8 cellular contexts compared by ENCODE assay signal in the genomic region with DNA sequence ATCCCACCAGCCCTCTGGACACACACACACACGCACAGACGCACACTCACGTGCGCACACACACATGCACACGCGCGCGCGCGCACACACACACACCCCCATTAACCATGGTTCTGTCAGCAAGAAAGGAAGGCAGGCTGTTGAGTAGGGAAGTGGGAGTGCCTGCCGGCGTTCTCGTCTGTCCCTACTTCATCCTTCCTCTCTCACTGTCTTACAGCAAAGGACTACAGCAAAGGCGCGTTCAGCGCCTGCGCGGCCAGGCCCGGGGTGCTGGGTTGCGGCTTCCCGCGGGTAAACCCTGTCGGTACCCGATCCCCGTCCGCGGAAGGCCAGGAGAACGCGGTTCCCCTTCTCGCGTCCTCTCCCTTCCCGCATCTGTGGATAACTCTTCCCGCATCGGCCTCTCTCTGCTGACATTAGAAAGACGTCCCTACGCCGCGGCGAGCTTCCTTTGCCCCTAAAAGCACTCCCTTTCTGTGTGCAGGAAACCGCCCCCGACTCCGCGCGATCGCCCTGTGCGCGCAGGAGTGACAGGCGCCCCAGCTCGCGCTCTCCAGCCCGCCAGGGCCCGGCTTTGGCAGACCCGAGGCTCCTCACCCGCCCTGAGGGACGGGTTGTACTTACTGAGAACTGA.
DNase-seq lines count a peak whose midpoint lies in the region; ATAC-seq and TF ChIP-seq lines count a peak whose summit lies in the region.

No MANE protein-coding gene starts in this region.

- TF ChIP-seq POLR2A in NB4 (IDR thresholded peaks at IDR 0.05; ENCODE audit: extremely low read depth, insufficient read length): no peak
- TF ChIP-seq POLR2A in sigmoid colon (IDR thresholded peaks at IDR 0.05): no peak

- H3K36me3 ChIP-seq in hepatocyte (replicated peaks; ENCODE audit: insufficient read depth, low read depth): no peaks in the 10 kb centered on the region
- H3K36me3 ChIP-seq in sigmoid colon: no peaks in the 10 kb centered on the region

- ATAC-seq in GM21381 (IDR thresholded peaks at IDR 0.05; ENCODE audit: unreplicated experiment) (no peak), HG03342 (IDR thresholded peaks at IDR 0.05; ENCODE audit: unreplicated experiment) (no peak)

- no peaks in the 10 kb centered on the region for H4K20me1 ChIP-seq in hepatocyte (ENCODE audit: insufficient read depth, poor library complexity, severe bottlenecking)

- H3K9me3 ChIP-seq in hepatocyte (ENCODE audit: low read depth): no peaks in the 10 kb centered on the region
- no peaks in the 10 kb centered on the region for H3K9me3 ChIP-seq in sigmoid colon

- intact Hi-C loops in sigmoid colon (cut with DNase I): no loop called here

- DNase-seq in GM10266 (ENCODE audit: extremely low spot score) (peak; percentile 28), NB4 (ENCODE audit: low read depth) (peak; percentile 64), amygdala (lab: John Stamatoyannopoulos, UW) (peak in 41 of 56 donors; percentile 14 to 77 (median 53)), hepatocyte (ENCODE audit: low spot score) (peak; percentile 59), sigmoid colon (no peak), T-helper 9 cell (no peak)

- H3K9me2 ChIP-seq in hepatocyte (replicated peaks; ENCODE audit: insufficient read depth): no peaks in the 10 kb centered on the region

- H3K27ac ChIP-seq in hepatocyte (no peak overlapping the region), sigmoid colon (peak overlapping the region in 2 of 4 donors; percentile 27 to 52)

- peak overlapping the region; percentile 84 for H3K4me2 ChIP-seq in hepatocyte

- H3K79me2 ChIP-seq in hepatocyte: no peaks in the 10 kb centered on the region

- H3K4me1 ChIP-seq in hepatocyte (ENCODE audit: insufficient read depth): no peaks in the 10 kb centered on the region
- peaks cover 0 to 8% (median 4%) of the 10 kb centered on the region in 4 donors for H3K4me1 ChIP-seq in sigmoid colon

- peak overlapping the region; percentile 42 for H3K4me3 ChIP-seq in NB4 (ENCODE audit: low read depth, low read length)
- peak overlapping the region; percentile 57 for H3K4me3 ChIP-seq in hepatocyte
- peak overlapping the region in 3 of 4 donors; percentile 20 to 37 (median 36) for H3K4me3 ChIP-seq in sigmoid colon

- 3% methylated on average over 55 of the region's 55 CpGs for WGBS in hepatocyte (ENCODE audit: low lambda C conversion rate, missing lambda C conversion rate)
- WGBS in sigmoid colon, 2 donors: 2 to 15% methylated on average over 55 of the region's 55 CpGs

- TF ChIP-seq CTCF in GM10266 (IDR thresholded peaks at IDR 0.05; ENCODE audit: control insufficient read depth, insufficient read depth, low read depth, missing control alignments) (no peak), NB4 (IDR thresholded peaks at IDR 0.05; ENCODE audit: low read depth, low read length) (no peak), hepatocyte (IDR thresholded peaks at IDR 0.05; ENCODE audit: poor library complexity) (no peak), sigmoid colon (IDR thresholded peaks at IDR 0.05) (no peak)

- H3K27me3 ChIP-seq in hepatocyte: peaks cover 26% of the 10 kb centered on the region
- H3K27me3 ChIP-seq in sigmoid colon: peaks cover 0 to 33% (median 0%) of the 10 kb centered on the region in 3 donors

- peak overlapping the region; percentile 67 for H2AFZ ChIP-seq in hepatocyte

- TF ChIP-seq EP300 in sigmoid colon (IDR thresholded peaks at IDR 0.05): no peak

Comparison
In these comparisons a context has a peak if more than half of its experiments do, and no peak if none do; other contexts are left out.
1. DNase-seq: peak in GM10266 (single experiment), NB4 (single experiment), amygdala (41 of 56) and hepatocyte (single experiment); none in sigmoid colon (single experiment) and T-helper 9 cell (single experiment).
2. Peak in every context shown above with its lines, with median percentiles within 50 percentile points of each other: H3K4me3 ChIP-seq.